In the genomic region with DNA sequence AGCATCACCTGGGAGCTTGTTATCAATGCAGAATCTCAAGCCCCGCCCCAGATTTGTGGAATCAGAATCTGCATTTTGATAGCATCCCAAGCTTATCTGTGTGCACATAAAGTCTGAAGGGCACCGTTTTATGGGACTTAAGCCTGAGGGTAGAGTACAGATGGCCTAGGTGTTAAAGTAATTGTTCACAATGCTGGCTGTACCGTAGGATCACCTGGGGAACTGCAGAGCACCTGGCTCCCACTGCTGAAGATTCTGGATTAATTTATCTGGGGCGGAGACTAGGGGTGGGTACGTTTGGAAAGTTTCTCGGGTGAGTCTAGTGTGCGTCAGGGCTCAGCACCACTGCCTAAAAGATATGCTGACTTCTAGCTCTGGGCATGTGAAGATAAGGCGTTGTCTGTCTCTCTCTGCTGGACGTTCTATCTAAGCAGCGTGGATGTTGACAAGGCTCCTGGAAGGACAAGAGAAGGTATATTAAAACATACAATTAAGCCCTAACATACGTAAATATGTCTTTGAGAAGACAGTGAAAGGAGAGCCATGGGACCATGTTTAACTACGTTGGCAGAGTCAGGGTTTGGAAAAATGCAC, we compare ENCODE assay signal across 26 cellular contexts.
DNase-seq lines count a peak whose midpoint lies in the region; ATAC-seq, FAIRE-seq and TF ChIP-seq lines count a peak whose summit lies in the region.
"Had no signal": no experiment of that assay in that cellular context is flagged by ENCODE, and none has a peak within 500 bp of the region (broad histone marks: within the 10 kb centered on the region; RNA-seq: fewer than 3 reads in every experiment).

No MANE protein-coding gene starts in this region.

- H3K4me3 Mint-ChIP-seq in dendritic cell treated with granulocyte-macrophage colony-stimulating factor and Interleukin-4, amounts not matched to agents 40 ng/mL and 50 ng/mL, for 4 days: no peak overlapping the region
- H3K4me3 Mint-ChIP-seq in endothelial cell (ENCODE audit: unreplicated experiment): no peak overlapping the region
- H3K4me3 Mint-ChIP-seq: activated CD4-positive, alpha-beta T cell treated with anti-CD3 and anti-CD28 coated beads, Interleukin-2, amount 10 ng/mL, durations not matched to agents 7 days and 5 days; activated CD8-positive, alpha-beta memory T cell treated with anti-CD3 and anti-CD28 coated beads, Interleukin-2, amount 10 ng/mL, durations not matched to agents 7 days and 5 days; activated naive CD8-positive, alpha-beta T cell treated with anti-CD3 and anti-CD28 coated beads, Interleukin-2, amount 50 U/mL, for 24 hours; CD4-positive, alpha-beta T cell; memory B cell had no signal

- no peaks in the 10 kb centered on the region for H3K36me3 ChIP-seq in hepatocyte (replicated peaks; ENCODE audit: insufficient read depth, low read depth)
- H3K36me3 ChIP-seq: prostate gland, WERI-Rb-1 had no signal

- TF ChIP-seq CTCF in hepatocyte (IDR thresholded peaks at IDR 0.05; ENCODE audit: poor library complexity) (peak; percentile 17), endothelial cell (IDR thresholded peaks at IDR 0.05; ENCODE audit: unreplicated experiment) (no peak)

- H3K9me2 ChIP-seq in hepatocyte (replicated peaks; ENCODE audit: insufficient read depth): no peaks in the 10 kb centered on the region

- FAIRE-seq in H54 (lab: Jason Lieb, UNC): no peak
- FAIRE-seq: GM12892, urothelium cell line had no signal

- H3K9me3 Mint-ChIP-seq in dendritic cell treated with granulocyte-macrophage colony-stimulating factor and Interleukin-4, amounts not matched to agents 40 ng/mL and 50 ng/mL, for 4 days: no peaks in the 10 kb centered on the region
- H3K9me3 Mint-ChIP-seq in endothelial cell (ENCODE audit: unreplicated experiment): no peaks in the 10 kb centered on the region
- H3K9me3 Mint-ChIP-seq: activated CD4-positive, alpha-beta T cell treated with anti-CD3 and anti-CD28 coated beads, Interleukin-2, amount 10 ng/mL, durations not matched to agents 7 days and 5 days; activated naive CD8-positive, alpha-beta T cell treated with anti-CD3 and anti-CD28 coated beads, Interleukin-2, amount 50 U/mL, for 24 hours; CD4-positive, alpha-beta T cell; memory B cell had no signal

- no peaks in the 10 kb centered on the region for H4K20me1 ChIP-seq in hepatocyte (ENCODE audit: insufficient read depth, poor library complexity, severe bottlenecking)

- peak overlapping the region; percentile 84 for H3K27ac Mint-ChIP-seq in dendritic cell treated with granulocyte-macrophage colony-stimulating factor and Interleukin-4, amounts not matched to agents 40 ng/mL and 50 ng/mL, for 4 days
- H3K27ac Mint-ChIP-seq in endothelial cell (ENCODE audit: unreplicated experiment): no peak overlapping the region
- H3K27ac Mint-ChIP-seq: activated CD4-positive, alpha-beta T cell treated with anti-CD3 and anti-CD28 coated beads, Interleukin-2, amount 10 ng/mL, durations not matched to agents 7 days and 5 days; activated CD8-positive, alpha-beta memory T cell treated with anti-CD3 and anti-CD28 coated beads, Interleukin-2, amount 10 ng/mL, durations not matched to agents 7 days and 5 days; activated naive CD8-positive, alpha-beta T cell treated with anti-CD3 and anti-CD28 coated beads, Interleukin-2, amount 50 U/mL, for 24 hours; CD4-positive, alpha-beta T cell; memory B cell had no signal

- ATAC-seq in Right ventricle myocardium inferior: peak; percentile 58
- no peak for ATAC-seq in GM19467 (IDR thresholded peaks at IDR 0.05; ENCODE audit: unreplicated experiment)
- ATAC-seq: activated CD8-positive, alpha-beta memory T cell treated with anti-CD3 and anti-CD28 coated beads, Interleukin-2, amount 10 ng/mL, durations not matched to agents 7 days and 5 days; activated naive CD8-positive, alpha-beta T cell treated with anti-CD3 and anti-CD28 coated beads, Interleukin-2, amount 50 U/mL, for 24 hours had no signal

- H3K4me1 ChIP-seq in hepatocyte (ENCODE audit: insufficient read depth): no peaks in the 10 kb centered on the region
- H3K4me1 ChIP-seq: prostate gland had no signal

- H3K27me3 ChIP-seq in hepatocyte: no peaks in the 10 kb centered on the region

- TF ChIP-seq POLR2A in H54 (IDR thresholded peaks at IDR 0.05; ENCODE audit: low read depth, low read length): no peak

- peaks cover 1% of the 10 kb centered on the region for H3K27me3 Mint-ChIP-seq in dendritic cell treated with granulocyte-macrophage colony-stimulating factor and Interleukin-4, amounts not matched to agents 40 ng/mL and 50 ng/mL, for 4 days
- H3K27me3 Mint-ChIP-seq in endothelial cell (ENCODE audit: unreplicated experiment): no peaks in the 10 kb centered on the region
- H3K27me3 Mint-ChIP-seq: activated CD4-positive, alpha-beta T cell treated with anti-CD3 and anti-CD28 coated beads, Interleukin-2, amount 10 ng/mL, durations not matched to agents 7 days and 5 days; activated CD8-positive, alpha-beta memory T cell treated with anti-CD3 and anti-CD28 coated beads, Interleukin-2, amount 10 ng/mL, durations not matched to agents 7 days and 5 days; activated naive CD8-positive, alpha-beta T cell treated with anti-CD3 and anti-CD28 coated beads, Interleukin-2, amount 50 U/mL, for 24 hours; CD4-positive, alpha-beta T cell; memory B cell had no signal

- H2AFZ ChIP-seq in hepatocyte: no peak overlapping the region

- no peaks in the 10 kb centered on the region for H3K79me2 ChIP-seq in hepatocyte

- no peak overlapping the region for H3K4me3 ChIP-seq in hepatocyte
- H3K4me3 ChIP-seq: prostate gland had no signal

- no peaks in the 10 kb centered on the region for H3K9me3 ChIP-seq in hepatocyte (ENCODE audit: low read depth)
- H3K9me3 ChIP-seq: prostate gland had no signal

- no peaks in the 10 kb centered on the region for H3K36me3 Mint-ChIP-seq in dendritic cell treated with granulocyte-macrophage colony-stimulating factor and Interleukin-4, amounts not matched to agents 40 ng/mL and 50 ng/mL, for 4 days (ENCODE audit: low read depth)
- no peaks in the 10 kb centered on the region for H3K36me3 Mint-ChIP-seq in endothelial cell (ENCODE audit: low read depth, unreplicated experiment)
- H3K36me3 Mint-ChIP-seq: memory B cell had no signal

- WGBS in hepatocyte (ENCODE audit: low lambda C conversion rate, missing lambda C conversion rate): 58% methylated on average over 12 of the region's 12 CpGs

- no peak overlapping the region for H3K4me2 ChIP-seq in hepatocyte

- peaks cover 54% of the 10 kb centered on the region for H3K4me1 Mint-ChIP-seq in dendritic cell treated with granulocyte-macrophage colony-stimulating factor and Interleukin-4, amounts not matched to agents 40 ng/mL and 50 ng/mL, for 4 days (ENCODE audit: low read depth)
- peaks cover 5% of the 10 kb centered on the region for H3K4me1 Mint-ChIP-seq in endothelial cell (ENCODE audit: unreplicated experiment)

- H3K27ac ChIP-seq in hepatocyte: no peak overlapping the region
- H3K27ac ChIP-seq: epithelial cell of prostate, HL-60, prostate gland, WERI-Rb-1 had no signal

- DNase-seq in Right ventricle myocardium inferior (ENCODE audit: missing footprints): no peak
- no peak for DNase-seq in cardiac septum (ENCODE audit: low spot score)
- DNase-seq in hepatocyte (ENCODE audit: low spot score): no peak
- no peak for DNase-seq in DMS 273 treated with DMSO at 0.1 percent for 48 hours (lab: John Stamatoyannopoulos, UW)
- DNase-seq in endothelial cell (ENCODE audit: low spot score): no peak
- no peak for DNase-seq in H54 (ENCODE audit: insufficient read length, low spot score)
- DNase-seq: activated CD4-positive, alpha-beta T cell treated with anti-CD3 and anti-CD28 coated beads, Interleukin-2, amount 10 ng/mL, durations not matched to agents 7 days and 5 days; activated CD8-positive, alpha-beta memory T cell treated with anti-CD3 and anti-CD28 coated beads, Interleukin-2, amount 10 ng/mL, durations not matched to agents 7 days and 5 days; activated naive CD8-positive, alpha-beta T cell treated with anti-CD3 and anti-CD28 coated beads, Interleukin-2, amount 50 U/mL, for 24 hours; activated T-cell treated with anti-CD3 and anti-CD28 coated beads, Interleukin-2, amount 50 U/mL, for 48 hours; CD4-positive, alpha-beta T cell; GOT3; Kasumi-1; NCI-H1694; NCI-H226; stimulated activated naive CD4-positive, alpha-beta T cell; T-helper 2 cell; WERI-Rb-1 had no signal

- intact Hi-C loops in Right ventricle myocardium inferior (cut with DNase I): loop anchor here (5.0 kb wide), 1 partner anchor 65 kb away; a partner anchor contains a TSS
- intact Hi-C loops in cardiac septum (cut with DNase I): loop anchor here (2.0 kb wide), 1 partner anchor 63 kb away; a partner anchor contains a TSS
- intact Hi-C loops in dendritic cell treated with granulocyte-macrophage colony-stimulating factor and Interleukin-4, amounts not matched to agents 40 ng/mL and 50 ng/mL, for 4 days (cut with micrococcal nuclease): loop anchor here (10.0 kb wide), 2 partner anchors 47 to 63 kb away; a partner anchor contains a TSS
